In genomic region chr6:39466664-39467063, GRCh38 we compare ENCODE assay signal across 17 cellular contexts.
A peak's percentile ranks its signal among the peaks of the same experiment; 100 is the strongest.
DNase-seq lines count a peak whose midpoint lies in the region; ATAC-seq lines count a peak whose summit lies in the region.
"Had no signal": no experiment of that assay in that cellular context is flagged by ENCODE, and none has a peak within 500 bp of the region (broad histone marks: within the 10 kb centered on the region; RNA-seq: fewer than 3 reads in every experiment).

No MANE protein-coding gene starts in this region.

- intact Hi-C loops in left colon (cut with DNase I, micrococcal nuclease) = no loop called here
- intact Hi-C loops in right cardiac atrium (cut with DNase I) = no loop called here

- no peak overlapping the region for H3K4me3 ChIP-seq in right cardiac atrium (ENCODE audit: low read length)
- H3K4me3 ChIP-seq: A549; BLaER1 treated with 17β-estradiol and CSF1 and Interleukin-3, amounts not matched to agents 10 nM and 100 nM; MG63; SJSA1 had no signal

- H3K27ac ChIP-seq in right cardiac atrium (ENCODE audit: low read length) = no peak overlapping the region
- H3K27ac ChIP-seq: A549; BLaER1 treated with 17β-estradiol and CSF1 and Interleukin-3, amounts not matched to agents 10 nM and 100 nM; SJSA1 had no signal

- ATAC-seq in left colon (peak; percentile 76), HG02884 (IDR thresholded peaks at IDR 0.05; ENCODE audit: unreplicated experiment) (no peak), right cardiac atrium (no peak), GM21447 (IDR thresholded peaks at IDR 0.05; ENCODE audit: unreplicated experiment) (no peak)
- ATAC-seq: A549, HepG2, PC-3 had no signal

- no peaks in the 10 kb centered on the region for H3K9me3 ChIP-seq in right cardiac atrium (ENCODE audit: control insufficient read depth, low read length)
- H3K9me3 ChIP-seq: A549, MG63, SJSA1 had no signal

- peak; percentile 29 for DNase-seq in NCI-H2171 treated with DMSO at 0.1 percent for 48 hours (lab: John Stamatoyannopoulos, UW)
- DNase-seq in NCI-H2171 (lab: John Stamatoyannopoulos, UW) = no peak
- peak; percentile 25 for DNase-seq in NCI-H69 (lab: John Stamatoyannopoulos, UW)
- DNase-seq in left colon = peak; percentile 55 to 75
- no peak for DNase-seq in right cardiac atrium
- DNase-seq: MG63, NCI-H1092 treated with DMSO at 0.1 percent for 48 hours, NCI-H187 treated with DMSO at 0.1 percent for 48 hours, NCI-H2227 treated with DMSO at 0.1 percent for 48 hours, NCI-H526, PC-3 had no signal

- WGBS in right cardiac atrium = 70% methylated on average over 1 of the region's 1 CpG

- no peaks in the 10 kb centered on the region for H3K27me3 ChIP-seq in right cardiac atrium (ENCODE audit: control insufficient read depth, insufficient read depth)
- H3K27me3 ChIP-seq: BLaER1 treated with 17β-estradiol and CSF1 and Interleukin-3, amounts not matched to agents 10 nM and 100 nM; MG63 had no signal

- no peaks in the 10 kb centered on the region for H3K4me1 ChIP-seq in right cardiac atrium (ENCODE audit: control insufficient read depth, insufficient read depth, low read length)
- H3K4me1 ChIP-seq: A549, SJSA1 had no signal

Comparison
In these comparisons a context has a peak if more than half of its experiments do, and no peak if none do; other contexts are left out.
1. DNase-seq: peak in NCI-H2171 treated with DMSO at 0.1 percent for 48 hours (single experiment), NCI-H69 (single experiment) and left colon (2 of 2); none in NCI-H2171 (single experiment) and right cardiac atrium (0 of 3).